9 cellular contexts compared by ENCODE assay signal in genomic region chr10:107809889-107810288, GRCh38.
"Had no signal": no experiment of that assay in that cellular context is flagged by ENCODE, and none has a peak within 500 bp of the region (broad histone marks: within the 10 kb centered on the region; RNA-seq: fewer than 3 reads in every experiment).

No MANE protein-coding gene starts in this region.

- H3K9ac ChIP-seq: KMS-11 had no signal

- ATAC-seq: HepG2, K562 had no signal

- DNase-seq: IMR-90, Karpas-422, KBM-7, KG1 had no signal

- H3K27ac ChIP-seq: HL-60, KMS-11 had no signal

- H3K4me2 ChIP-seq: KMS-11 had no signal

- FAIRE-seq: HepG2, HTR-8/SVneo, K562 had no signal

- H3K4me3 ChIP-seq: K562 had no signal
